Comparison of ENCODE assay signal across 12 cellular contexts in genomic region chr1:207808911-207809555, GRCh38. TPM values are rescaled to one million over a fixed set of nuclear protein-coding genes. Genes with fewer than 3 reads are reported as not detected.
A peak's percentile ranks its signal among the peaks of the same experiment; 100 is the strongest.
DNase-seq lines count a peak whose midpoint lies in the region; ATAC-seq and TF ChIP-seq lines count a peak whose summit lies in the region.
"Had no signal": no experiment of that assay in that cellular context is flagged by ENCODE, and none has a peak within 500 bp of the region (broad histone marks: within the 10 kb centered on the region; RNA-seq: fewer than 3 reads in every experiment).

No MANE protein-coding gene starts in this region.

- peaks cover 22% of the 10 kb centered on the region for H3K36me3 Mint-ChIP-seq in CD4-positive, CD25-positive, alpha-beta regulatory T cell

- H3K4me1 Mint-ChIP-seq in CD4-positive, CD25-positive, alpha-beta regulatory T cell, result peaks cover 4 to 63% (median 30%) of the 10 kb centered on the region in 4 donors

- H3K27ac ChIP-seq in CD4-positive, CD25-positive, alpha-beta regulatory T cell (ENCODE audit: insufficient read depth, low read length, poor library complexity, severe bottlenecking), result no peak overlapping the region
- H3K27ac ChIP-seq in RWPE1 (peak overlapping the region; percentile 90), cingulate gyrus (ENCODE audit: low read depth, low read length) (peak overlapping the region; percentile 76), sigmoid colon (peak overlapping the region; percentile 77 to 99 (median 82))
- H3K27ac ChIP-seq: KMS-11, ovary had no signal

- peaks cover 96% of the 10 kb centered on the region for H3K36me3 ChIP-seq in CD4-positive, CD25-positive, alpha-beta regulatory T cell (ENCODE audit: control insufficient read depth, insufficient read depth, low read length)
- peaks cover 46 to 100% (median 84%) of the 10 kb centered on the region in 4 donors for H3K36me3 ChIP-seq in sigmoid colon
- peaks cover 40% of the 10 kb centered on the region for H3K36me3 ChIP-seq in MG63
- H3K36me3 ChIP-seq: ovary had no signal

- no peaks in the 10 kb centered on the region for H3K27me3 ChIP-seq in CD4-positive, CD25-positive, alpha-beta regulatory T cell (ENCODE audit: control insufficient read depth, insufficient read depth, low read length)
- H3K27me3 ChIP-seq in sigmoid colon (no peaks in the 10 kb centered on the region), MG63 (no peaks in the 10 kb centered on the region)
- H3K27me3 ChIP-seq: ovary had no signal

- peaks cover 0 to 2% (median 0%) of the 10 kb centered on the region in 7 donors for H3K9me3 Mint-ChIP-seq in CD4-positive, CD25-positive, alpha-beta regulatory T cell

- H3K27ac Mint-ChIP-seq in CD4-positive, CD25-positive, alpha-beta regulatory T cell, result peak overlapping the region in 2 of 3 donors; percentile 70 to 84

- ATAC-seq in CD4-positive, CD25-positive, alpha-beta regulatory T cell (ENCODE audit: low read depth in 2 of 2), result no peak
- no peak for ATAC-seq in HG02981 (IDR thresholded peaks at IDR 0.05; ENCODE audit: unreplicated experiment)

- no peak for TF ChIP-seq POLR2A in sigmoid colon (IDR thresholded peaks at IDR 0.05)

- no peaks in the 10 kb centered on the region for H3K9me3 ChIP-seq in CD4-positive, CD25-positive, alpha-beta regulatory T cell (ENCODE audit: control insufficient read depth in 2 of 2, low read length in 2 of 2)
- no peaks in the 10 kb centered on the region for H3K9me3 ChIP-seq in sigmoid colon
- no peaks in the 10 kb centered on the region for H3K9me3 ChIP-seq in MG63
- H3K9me3 ChIP-seq: ovary had no signal

- intact Hi-C loops in sigmoid colon (cut with DNase I), result loop anchor here (5.0 kb wide), 1 partner anchor 153 kb away; no protein-coding TSS in a partner anchor

- peak overlapping the region in 2 of 4 donors; percentile 27 to 63 for H3K4me3 Mint-ChIP-seq in CD4-positive, CD25-positive, alpha-beta regulatory T cell

- CTCF ChIA-PET in RWPE1 (lab: Yijun Ruan, JAX), result interaction anchor here (1.6 kb wide), 1 partner anchor 11 kb away, joined by 4 read pairs; no protein-coding TSS in a partner anchor

- H3K4me1 ChIP-seq in CD4-positive, CD25-positive, alpha-beta regulatory T cell (ENCODE audit: control insufficient read depth, insufficient read depth, low read length, poor library complexity, severe bottlenecking), result peaks cover 11% of the 10 kb centered on the region
- H3K4me1 ChIP-seq in sigmoid colon, result peaks cover 0 to 99% (median 99%) of the 10 kb centered on the region in 4 donors

- POLR2A ChIA-PET in RWPE1 (lab: Yijun Ruan, JAX; ENCODE audit: low non-redundant PET), result no interaction called here

- 56 to 78% methylated on average over 5 of the region's 5 CpGs for WGBS in sigmoid colon, 2 donors

- DNase-seq in CD4-positive, CD25-positive, alpha-beta regulatory T cell, result no peak
- DNase-seq in RWPE1 (ENCODE audit: low spot score) (no peak), sigmoid colon (no peak), MG63 (no peak), GM10266 (ENCODE audit: extremely low spot score) (no peak), DMS114 treated with DMSO at 0.1 percent for 48 hours (lab: John Stamatoyannopoulos, UW; ENCODE audit: unreplicated experiment) (no peak)
- DNase-seq: activated CD4-positive, alpha-beta T cell treated with anti-CD3 and anti-CD28 coated beads for 1 hour; NCI-H2029 treated with DMSO at 0.1 percent for 48 hours had no signal

- no peaks in the 10 kb centered on the region for H3K27me3 Mint-ChIP-seq in CD4-positive, CD25-positive, alpha-beta regulatory T cell

- TF ChIP-seq CTCF in RWPE1 (conservative IDR thresholded peaks at IDR 0.05; ENCODE audit: low read depth) (no peak), sigmoid colon (IDR thresholded peaks at IDR 0.05) (no peak), GM10266 (IDR thresholded peaks at IDR 0.05; ENCODE audit: control insufficient read depth, insufficient read depth, low read depth, missing control alignments) (no peak)

- no peak for TF ChIP-seq EP300 in sigmoid colon (IDR thresholded peaks at IDR 0.05)

- no peak overlapping the region for H3K4me3 ChIP-seq in CD4-positive, CD25-positive, alpha-beta regulatory T cell (ENCODE audit: low read depth, low read length)
- no peak overlapping the region for H3K4me3 ChIP-seq in sigmoid colon
- no peak overlapping the region for H3K4me3 ChIP-seq in MG63
- H3K4me3 ChIP-seq: ovary had no signal

RNA-seq across cellular contexts. Expression of gene CD46, which starts 57.2 kb away (rescaled TPM):
- total RNA-seq in CD4-positive, CD25-positive, alpha-beta regulatory T cell, result 123 TPM
- polyA plus RNA-seq in CD4-positive, CD25-positive, alpha-beta regulatory T cell, result 100 to 1,000 TPM; 117 to 159 (median 149) TPM
- total RNA-seq in sigmoid colon, result 100 to 1,000 TPM; 104 to 143 (median 113) TPM
- polyA plus RNA-seq in sigmoid colon, result 10 to 100 TPM; 18.6 to 94.9 (median 34.2) TPM
- 86.4 and 123 TPM in 2 replicates for total RNA-seq in MG63 (2014; rRNA removed; shearing (Covaris generic); ENCODE audit: low replicate concordance)
